4 cellular contexts compared by ENCODE assay signal in the genomic region with DNA sequence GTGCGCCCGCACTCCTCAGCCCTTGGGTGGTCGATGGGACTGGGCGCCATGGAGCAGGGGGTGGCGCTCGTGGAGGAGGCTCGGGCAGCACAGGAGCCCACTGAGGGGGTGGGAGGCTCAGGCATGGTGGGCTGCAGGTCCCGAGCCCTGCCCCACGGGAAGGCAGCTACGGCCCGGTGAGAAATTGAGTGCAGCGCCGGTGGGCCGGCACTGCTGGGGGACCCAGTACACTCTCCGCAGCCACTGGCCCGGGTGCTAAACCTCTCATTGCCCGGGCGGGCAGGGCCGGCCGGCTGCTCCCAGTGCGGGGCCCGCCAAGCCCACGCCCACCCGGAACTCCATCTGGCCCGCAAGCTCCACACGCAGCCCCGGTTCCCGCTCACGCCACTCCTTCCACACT. TPM values are rescaled to one million over a fixed set of nuclear protein-coding genes. Genes with fewer than 3 reads are reported as not detected.
"Had no signal": no experiment of that assay in that cellular context is flagged by ENCODE, and none has a peak within 500 bp of the region (broad histone marks: within the 10 kb centered on the region; RNA-seq: fewer than 3 reads in every experiment).

No MANE protein-coding gene starts in this region.

RNA-seq across cellular contexts. Expression of a gene that starts 55.3 kb away (rescaled TPM):
- total RNA-seq: GM23248, HT-29, IMR-90, K562 had no signal
- polyA plus RNA-seq: GM23248, IMR-90, K562 had no signal
